In genomic region chr5:179132586-179133355, GRCh38 we compare ENCODE assay signal across 27 cellular contexts.
DNase-seq lines count a peak whose midpoint lies in the region; ATAC-seq and TF ChIP-seq lines count a peak whose summit lies in the region.
"Had no signal": no experiment of that assay in that cellular context is flagged by ENCODE, and none has a peak within 500 bp of the region (broad histone marks: within the 10 kb centered on the region; RNA-seq: fewer than 3 reads in every experiment).

No MANE protein-coding gene starts in this region.

- 86 to 91% methylated on average over 22 to 23 of the region's 23 CpGs for WGBS in GM23248 (ENCODE audit: low coverage in 1 of 2, low lambda C conversion rate in 2 of 2, missing lambda C conversion rate in 2 of 2), 2 experiments

- no peaks in the 10 kb centered on the region for H3F3A ChIP-seq in GM23248 (ENCODE audit: insufficient read depth)

- H3K9ac ChIP-seq in GM23248 = no peak overlapping the region
- H3K9ac ChIP-seq: BLaER1 had no signal

- no peak overlapping the region for H3K27ac ChIP-seq in GM23248
- no peak overlapping the region for H3K27ac ChIP-seq in osteoblast (ENCODE audit: low read depth, low read length)
- H3K27ac ChIP-seq in caudate nucleus (ENCODE audit: low read depth, low read length) = no peak overlapping the region
- H3K27ac ChIP-seq: BLaER1, colonic mucosa, epithelial cell of prostate, SJCRH30, VCaP had no signal

- TF ChIP-seq CTCF in LNCAP (IDR thresholded peaks at IDR 0.05) (0 out of 2 replicates have a peak, but pooled peaks have one; percentile 6), osteoblast (IDR thresholded peaks at IDR 0.05; ENCODE audit: extremely low read depth, low read depth, low read length) (no peak)

- H3K4me2 ChIP-seq in GM23248 (ENCODE audit: unreplicated experiment) (no peak overlapping the region), osteoblast (ENCODE audit: insufficient read depth, low read length) (no peak overlapping the region)
- H3K4me2 ChIP-seq: BLaER1 had no signal

- no peaks in the 10 kb centered on the region for H3K9me2 ChIP-seq in GM23248 (ENCODE audit: insufficient read depth)

- ATAC-seq in HG03280 (IDR thresholded peaks at IDR 0.05; ENCODE audit: unreplicated experiment) = no peak
- no peak for ATAC-seq in HG03354 (IDR thresholded peaks at IDR 0.05; ENCODE audit: poor library complexity, severe bottlenecking, unreplicated experiment)
- ATAC-seq: activated CD8-positive, alpha-beta T cell treated with anti-CD3 and anti-CD28 coated beads, Interleukin-2, amount 10 ng/mL, durations not matched to agents 7 days and 5 days; left lobe of liver had no signal

- DNase-seq in GM23248 (peak; percentile 25), hepatic stellate cell (ENCODE audit: low spot score) (peak; percentile 31), osteoblast (ENCODE audit: insufficient read length, low spot score, missing footprints) (peak; percentile 90), HAP-1 (ENCODE audit: low spot score in 2 of 2) (no peak), caudate nucleus (lab: John Stamatoyannopoulos, UW) (no peak)
- DNase-seq: activated CD4-positive, alpha-beta T cell treated with anti-CD3 and anti-CD28 coated beads for 4 hours; activated CD8-positive, alpha-beta T cell treated with anti-CD3 and anti-CD28 coated beads, Interleukin-2, amount 10 ng/mL, durations not matched to agents 7 days and 5 days; colonic mucosa; effector CD8-positive, alpha-beta T cell; KG1; MV-4-11; naive B cell; NCI-H1436; NCI-H2081 treated with DMSO at 0.1 percent for 48 hours; NCI-H774; occipital lobe; SJCRH30; stimulated activated naive CD4-positive, alpha-beta T cell treated with Interleukin-2 at 50 U/mL for 16 hours; SW 1271; T1000 had no signal

- H3K27me3 ChIP-seq in GM23248 (replicated peaks; ENCODE audit: insufficient read depth) = no peaks in the 10 kb centered on the region
- H3K27me3 ChIP-seq in osteoblast (ENCODE audit: insufficient read depth, low read length) = no peaks in the 10 kb centered on the region
- no peaks in the 10 kb centered on the region for H3K27me3 ChIP-seq in HAP-1 (ENCODE audit: low read depth)
- H3K27me3 ChIP-seq: BLaER1, colonic mucosa, SJCRH30 had no signal

- H3K4me3 ChIP-seq in GM23248 = no peak overlapping the region
- H3K4me3 ChIP-seq in osteoblast (ENCODE audit: insufficient read depth, low read length) = no peak overlapping the region
- no peak overlapping the region for H3K4me3 ChIP-seq in HAP-1
- H3K4me3 ChIP-seq: BLaER1, colonic mucosa, SJCRH30 had no signal

- H3K36me3 ChIP-seq in GM23248 (ENCODE audit: low read depth) (no peaks in the 10 kb centered on the region; the same call in 1 of the 2 replicates), osteoblast (ENCODE audit: insufficient read depth, low read length) (peaks cover 54% of the 10 kb centered on the region), HAP-1 (replicated peaks) (no peaks in the 10 kb centered on the region)
- H3K36me3 ChIP-seq: BLaER1, colonic mucosa, SJCRH30 had no signal

- in situ Hi-C loops in GM23248 (cut with MboI) (no loop called here), HAP-1 (cut with MboI; ENCODE audit: low sequenced_read_pairs) (no loop called here)

- no peak overlapping the region for H2AFZ ChIP-seq in GM23248
- H2AFZ ChIP-seq in osteoblast (ENCODE audit: low read length) = no peak overlapping the region

- H3K9me3 ChIP-seq in GM23248 (ENCODE audit: low read depth) = no peaks in the 10 kb centered on the region
- H3K9me3 ChIP-seq in osteoblast (ENCODE audit: low read depth, low read length) = no peaks in the 10 kb centered on the region
- H3K9me3 ChIP-seq in HAP-1 = no peaks in the 10 kb centered on the region
- H3K9me3 ChIP-seq: BLaER1, colonic mucosa, SJCRH30 had no signal

- H3K79me2 ChIP-seq in GM23248 (ENCODE audit: insufficient read depth) (no peaks in the 10 kb centered on the region), osteoblast (ENCODE audit: insufficient read depth, low read length) (no peaks in the 10 kb centered on the region)

- H3K4me1 ChIP-seq in GM23248 (ENCODE audit: insufficient read depth) (no peaks in the 10 kb centered on the region), osteoblast (ENCODE audit: insufficient read depth, low read length) (no peaks in the 10 kb centered on the region), HAP-1 (no peaks in the 10 kb centered on the region)
- H3K4me1 ChIP-seq: colonic mucosa, SJCRH30 had no signal

- H4K20me1 ChIP-seq in GM23248 (ENCODE audit: insufficient read depth) = no peaks in the 10 kb centered on the region
- H4K20me1 ChIP-seq in osteoblast (ENCODE audit: insufficient read depth, low read length) = peaks cover 4% of the 10 kb centered on the region
- H4K20me1 ChIP-seq: BLaER1 had no signal

Comparison
In these comparisons a context has a peak if more than half of its experiments do, and no peak if none do; other contexts are left out.
1. DNase-seq: peak in GM23248 (single experiment), hepatic stellate cell (single experiment) and osteoblast (single experiment); none in HAP-1 (0 of 2) and caudate nucleus (0 of 61).